8 cellular contexts compared by ENCODE assay signal in genomic region chr12:12356886-12357696, GRCh38. TPM values are rescaled to one million over a fixed set of nuclear protein-coding genes. Genes with fewer than 3 reads are reported as not detected.
DNase-seq lines count a peak whose midpoint lies in the region; FAIRE-seq and TF ChIP-seq lines count a peak whose summit lies in the region.

TSS of gene BORCS5 (plus strand) at chr12:12357078. CDS start at chr12:12357452, 374 bp downstream.

- no peak within 1 kb of the TSS for H3T11ph ChIP-seq in H9 (ENCODE audit: low read length)

- H4K91ac ChIP-seq in H9 (ENCODE audit: insufficient read length, low read depth, low read length) = no peak within 1 kb of the TSS

- H3K9ac ChIP-seq in H9 (ENCODE audit: extremely low read depth, insufficient read length, low read length) = peak within 1 kb of the TSS; percentile 75

- H3K4me1 Mint-ChIP-seq in H9 (peaks cover 27 to 33% of the 10 kb centered on the region in 2 experiments), nephron (peaks cover 28% of the 10 kb centered on the region)
- H3K4me1 Mint-ChIP-seq in stimulated activated naive CD8-positive, alpha-beta T cell treated with anti-CD3 and anti-CD28 coated beads, Interleukin-15, Interleukin-2, amounts not matched to agents 100 ng/mL and 50 ng/mL, for 24 hours (ENCODE audit: low read depth) = peaks cover 47% of the 10 kb centered on the region

- no peak within 1 kb of the TSS for H3K27ac ChIP-seq in H9 (ENCODE audit: insufficient read length, low read depth, low read length)

- H3K27me3 ChIP-seq in H9 (ENCODE audit: insufficient read depth, low read length) = no peaks in the 10 kb centered on the region

- no peak within 1 kb of the TSS for H3K23ac ChIP-seq in H9 (ENCODE audit: insufficient read length, low read depth, low read length)

- no peak within 1 kb of the TSS for H2BK120ac ChIP-seq in H9 (ENCODE audit: low read depth, low read length, poor library complexity, severe bottlenecking)

- no peak within 1 kb of the TSS for H2AFZ ChIP-seq in H9 (ENCODE audit: low read length)

- no peaks in the 10 kb centered on the region; a peak in 1 of 7 replicates for H3K36me3 Mint-ChIP-seq in H9 (ENCODE audit: insufficient read depth in 1 of 3, low read depth in 3 of 3)
- no peaks in the 10 kb centered on the region for H3K36me3 Mint-ChIP-seq in nephron (ENCODE audit: low read depth)
- peaks cover 11% of the 10 kb centered on the region for H3K36me3 Mint-ChIP-seq in stimulated activated naive CD8-positive, alpha-beta T cell treated with anti-CD3 and anti-CD28 coated beads, Interleukin-15, Interleukin-2, amounts not matched to agents 100 ng/mL and 50 ng/mL, for 24 hours (ENCODE audit: low read depth)

- peak within 1 kb of the TSS; percentile 67 for H3K4me2 ChIP-seq in H9 (ENCODE audit: insufficient read depth, insufficient read length, low read length)

- TF ChIP-seq CTCF in H9 (conservative IDR thresholded peaks at IDR 0.05) = peak; percentile 37; the same call in 2 of the 3 replicates
- TF ChIP-seq CTCF in fibroblast of pulmonary artery (IDR thresholded peaks at IDR 0.05; ENCODE audit: low read length, missing control alignments) = peak; percentile 24
- TF ChIP-seq CTCF in nephron (IDR thresholded peaks at IDR 0.05; ENCODE audit: unreplicated experiment in 3 of 3) = peak in 2 of 3 experiments; percentile 22 to 32

- H2BK5ac ChIP-seq in H9 (ENCODE audit: insufficient read length, low read length) = no peak within 1 kb of the TSS

- H2BK12ac ChIP-seq in H9 (ENCODE audit: insufficient read length, low read depth, low read length) = no peak within 1 kb of the TSS

- no peaks in the 10 kb centered on the region for H3K9me3 ChIP-seq in H9 (ENCODE audit: control insufficient read depth, low read depth, low read length)

- H3K27ac Mint-ChIP-seq in H9 (peak within 1 kb of the TSS; percentile 63 to 97 (median 89)), nephron (peak within 1 kb of the TSS; percentile 97 to 99 (median 98))
- H3K27ac Mint-ChIP-seq in stimulated activated naive CD8-positive, alpha-beta T cell treated with anti-CD3 and anti-CD28 coated beads, Interleukin-15, Interleukin-2, amounts not matched to agents 100 ng/mL and 50 ng/mL, for 24 hours = peak within 1 kb of the TSS; percentile 97

- no peak within 1 kb of the TSS for H4K5ac ChIP-seq in H9 (ENCODE audit: insufficient read length, low read depth, low read length)

- DNase-seq in H9 = peak; percentile 99
- peak; percentile 95 for DNase-seq in M059J (ENCODE audit: low read depth)
- peak; percentile 81 to 86 for DNase-seq in SHP77 (lab: John Stamatoyannopoulos, UW)
- DNase-seq in activated effector memory CD4-positive, alpha-beta T cell treated with anti-CD3 and anti-CD28 coated beads, Interleukin-2, amount 50 U/mL, for 16 hours = peak; percentile 99
- DNase-seq in fibroblast of pulmonary artery (ENCODE audit: low read depth) = peak; percentile 91

- no peaks in the 10 kb centered on the region for H3K79me1 ChIP-seq in H9 (ENCODE audit: insufficient read depth, low read depth, low read length, poor library complexity, severe bottlenecking)

- no peak within 1 kb of the TSS for H3K56ac ChIP-seq in H9 (ENCODE audit: insufficient read length, low read depth, low read length)

- peak within 1 kb of the TSS; percentile 84 to 85 for H3K4me3 Mint-ChIP-seq in H9
- H3K4me3 Mint-ChIP-seq in nephron = peak within 1 kb of the TSS; percentile 91 to 98 (median 94)
- H3K4me3 Mint-ChIP-seq in stimulated activated naive CD8-positive, alpha-beta T cell treated with anti-CD3 and anti-CD28 coated beads, Interleukin-15, Interleukin-2, amounts not matched to agents 100 ng/mL and 50 ng/mL, for 24 hours = peak within 1 kb of the TSS; percentile 95

- no peak within 1 kb of the TSS for H2BK20ac ChIP-seq in H9 (ENCODE audit: low read depth, low read length, poor library complexity, severe bottlenecking)

- peak; percentile 96 for FAIRE-seq in G401.6 (lab: Jason Lieb, UNC)

- H3K23me2 ChIP-seq in H9 (ENCODE audit: insufficient read length, low read depth, low read length, poor library complexity, severe bottlenecking) = peaks cover 10% of the 10 kb centered on the region

- no peak within 1 kb of the TSS for H3K4ac ChIP-seq in H9 (ENCODE audit: low read depth, low read length)

- H3K18ac ChIP-seq in H9 (ENCODE audit: insufficient read length, low read depth, low read length) = peak within 1 kb of the TSS; percentile 20

- H3K14ac ChIP-seq in H9 (ENCODE audit: insufficient read depth, low read length) = peak within 1 kb of the TSS; percentile 86

- no peaks in the 10 kb centered on the region for H3K9me3 Mint-ChIP-seq in H9
- H3K9me3 Mint-ChIP-seq in nephron = no peaks in the 10 kb centered on the region
- H3K9me3 Mint-ChIP-seq in stimulated activated naive CD8-positive, alpha-beta T cell treated with anti-CD3 and anti-CD28 coated beads, Interleukin-15, Interleukin-2, amounts not matched to agents 100 ng/mL and 50 ng/mL, for 24 hours = no peaks in the 10 kb centered on the region

- H4K20me1 ChIP-seq in H9 (ENCODE audit: control insufficient read depth, insufficient read depth, insufficient read length) = no peaks in the 10 kb centered on the region

- WGBS in H9 (ENCODE audit: extremely low coverage, insufficient read length, low lambda C conversion rate) = no CpG with 5 or more reads among the region's 70 CpGs

- H2AK5ac ChIP-seq in H9 (ENCODE audit: insufficient read length, low read length) = no peak within 1 kb of the TSS

- H4K8ac ChIP-seq in H9 (replicated peaks; ENCODE audit: insufficient read length, low read depth, low read length) = no peak within 1 kb of the TSS

- H2BK15ac ChIP-seq in H9 (ENCODE audit: low read depth, low read length) = no peak within 1 kb of the TSS

- H3K4me1 ChIP-seq in H9 (ENCODE audit: insufficient read depth, low read length) = no peaks in the 10 kb centered on the region

- H3K27me3 Mint-ChIP-seq in H9 (ENCODE audit: low read depth) = no peaks in the 10 kb centered on the region
- no peaks in the 10 kb centered on the region for H3K27me3 Mint-ChIP-seq in nephron (ENCODE audit: low read depth)
- H3K27me3 Mint-ChIP-seq in stimulated activated naive CD8-positive, alpha-beta T cell treated with anti-CD3 and anti-CD28 coated beads, Interleukin-15, Interleukin-2, amounts not matched to agents 100 ng/mL and 50 ng/mL, for 24 hours = no peaks in the 10 kb centered on the region

- peak within 1 kb of the TSS; percentile 86 for H3K4me3 ChIP-seq in fibroblast of pulmonary artery (replicated peaks; ENCODE audit: low read depth, low read length)

- H3K79me2 ChIP-seq in H9 (ENCODE audit: insufficient read depth, low read length) = 0 out of 2 replicates have a peak, but pooled peaks cover 2% of the 10 kb centered on the region

RNA-seq across cellular contexts. Expression of gene BORCS5, which starts in this region (rescaled TPM):
- total RNA-seq in H9 (2021) = 13.4 and 13.9 TPM in 2 replicates
- total RNA-seq in M059J (2014; rRNA removed; shearing (Covaris generic)) = 5.4 and 11.2 TPM in 2 replicates
